Comparison of ENCODE assay signal across 17 cellular contexts in genomic region chr6:23081701-23082100, GRCh38.
DNase-seq lines count a peak whose midpoint lies in the region; ATAC-seq, FAIRE-seq and TF ChIP-seq lines count a peak whose summit lies in the region.
"Had no signal": no experiment of that assay in that cellular context is flagged by ENCODE, and none has a peak within 500 bp of the region (broad histone marks: within the 10 kb centered on the region; RNA-seq: fewer than 3 reads in every experiment).

No MANE protein-coding gene starts in this region.

- FAIRE-seq in K562 (lab: Jason Lieb, UNC), result no peak
- FAIRE-seq: G401.6 had no signal

- no peak overlapping the region for H2AK9ac ChIP-seq in IMR-90 (replicated peaks; ENCODE audit: low read depth, low read length, poor library complexity)

- CTCF ChIA-PET in BJ (lab: Yijun Ruan, JAX) (interaction anchor here (0.6 kb wide), 1 partner anchor 1697 kb away, joined by 3 read pairs; no protein-coding TSS in a partner anchor), IMR-90 (lab: Yijun Ruan, JAX) (no interaction called here), K562 (lab: Yijun Ruan, JAX; ENCODE audit: low intra/inter-chr PET ratio) (no interaction called here)

- H3K27me3 ChIP-seq in BJ (ENCODE audit: control insufficient read depth, insufficient read depth, low read length) (no peaks in the 10 kb centered on the region), IMR-90 (ENCODE audit: control insufficient read depth, insufficient read depth, low read length) (no peaks in the 10 kb centered on the region), K562 (ENCODE audit: control insufficient read depth in 2 of 2, insufficient read depth in 2 of 2, low read length in 2 of 2) (no peaks in the 10 kb centered on the region)
- H3K27me3 ChIP-seq: tibial artery had no signal

- no peak overlapping the region for H4K91ac ChIP-seq in IMR-90 (ENCODE audit: insufficient read depth, low read depth, low read length)

- H4K5ac ChIP-seq in IMR-90 (ENCODE audit: low read depth, low read length), result no peak overlapping the region

- BruUV-seq in IMR-90 (replicated peaks; lab: Mats Ljungman, UMichigan) (no TSS peak), K562 (replicated peaks; lab: Mats Ljungman, UMichigan) (no TSS peak)

- no peak overlapping the region for H4K8ac ChIP-seq in IMR-90 (ENCODE audit: low read depth in 2 of 2, low read length in 2 of 2)

- TF ChIP-seq POLR2A in IMR-90 (IDR thresholded peaks at IDR 0.05; ENCODE audit: low read depth, low read length), result no peak
- no peak for TF ChIP-seq POLR2A in K562 (conservative IDR thresholded peaks at IDR 0.05)

- H3K4ac ChIP-seq in IMR-90 (ENCODE audit: low read depth, low read length), result no peak overlapping the region

- H3K27me3 Mint-ChIP-seq in stimulated activated naive CD8-positive, alpha-beta T cell treated with anti-CD3 and anti-CD28 coated beads, Interleukin-15, amount 100 ng/mL, for 72 hours, result no peaks in the 10 kb centered on the region
- H3K27me3 Mint-ChIP-seq: B cell had no signal

- TF ChIP-seq RAD21 in IMR-90 (IDR thresholded peaks at IDR 0.05; ENCODE audit: low read length) (no peak), K562 (CRISPR knock-in tag; conservative IDR thresholded peaks at IDR 0.05 in 1 of 2, IDR thresholded peaks at IDR 0.05 in 1 of 2) (no peak)

- H3K9me3 Mint-ChIP-seq in stimulated activated naive CD8-positive, alpha-beta T cell treated with anti-CD3 and anti-CD28 coated beads, Interleukin-15, amount 100 ng/mL, for 72 hours, result peaks cover 0 to 11% of the 10 kb centered on the region in 2 donors
- H3K9me3 Mint-ChIP-seq: T-helper 1 cell treated with Interleukin-12 subunit alpha and Interleukin-12 subunit beta and Interleukin-4 antibody, amounts not matched to agents 30 μg/mL and 1 μg/mL, for 36 hours had no signal

- H3K4me1 ChIP-seq in IMR-90 (ENCODE audit: control insufficient read depth, insufficient read depth, low read length), result no peaks in the 10 kb centered on the region
- H3K4me1 ChIP-seq in K562 (replicated peaks in 1 of 2; ENCODE audit: control insufficient read depth in 2 of 2, insufficient read depth in 2 of 2, low read length in 2 of 2), result no peaks in the 10 kb centered on the region
- H3K4me1 ChIP-seq: prostate gland, tibial artery had no signal

- no peak overlapping the region for H2BK15ac ChIP-seq in IMR-90 (ENCODE audit: low read depth, low read length)

- H3K27ac ChIP-seq in IMR-90 (ENCODE audit: insufficient read depth, low read length) (no peak overlapping the region), K562 (ENCODE audit: extremely low read depth, low read depth, low read length) (no peak overlapping the region)
- H3K27ac ChIP-seq: prostate gland, tibial artery had no signal

- no peak overlapping the region for H3K14ac ChIP-seq in IMR-90 (replicated peaks; ENCODE audit: low read depth, low read length)

- H3K79me1 ChIP-seq in IMR-90 (ENCODE audit: low read depth in 1 of 2, low read length in 2 of 2), result no peaks in the 10 kb centered on the region

- H2AFZ ChIP-seq in IMR-90 (replicated peaks; ENCODE audit: low read length, poor library complexity) (no peak overlapping the region), K562 (ENCODE audit: low read depth, low read length) (no peak overlapping the region)

- H3K9me3 ChIP-seq in IMR-90 (ENCODE audit: control insufficient read depth, insufficient read depth, low read length) (no peaks in the 10 kb centered on the region), K562 (replicated peaks; ENCODE audit: control insufficient read depth, insufficient read depth, low read depth, low read length) (no peaks in the 10 kb centered on the region)
- H3K9me3 ChIP-seq: prostate gland, tibial artery had no signal

- no peaks in the 10 kb centered on the region for H3K79me2 ChIP-seq in K562 (ENCODE audit: control insufficient read depth, insufficient read depth, low read length)

- H3K27ac Mint-ChIP-seq in stimulated activated naive CD8-positive, alpha-beta T cell treated with anti-CD3 and anti-CD28 coated beads, Interleukin-15, amount 100 ng/mL, for 72 hours, result no peak overlapping the region
- H3K27ac Mint-ChIP-seq: B cell; T-helper 1 cell treated with Interleukin-12 subunit alpha and Interleukin-12 subunit beta and Interleukin-4 antibody, amounts not matched to agents 30 μg/mL and 1 μg/mL, for 36 hours had no signal

- no peak overlapping the region for H3K56ac ChIP-seq in IMR-90 (ENCODE audit: extremely low read depth, insufficient read depth, low read length)

- no peaks in the 10 kb centered on the region for H3K4me1 Mint-ChIP-seq in stimulated activated naive CD8-positive, alpha-beta T cell treated with anti-CD3 and anti-CD28 coated beads, Interleukin-15, amount 100 ng/mL, for 72 hours
- H3K4me1 Mint-ChIP-seq: B cell had no signal

- H3K23ac ChIP-seq in IMR-90 (ENCODE audit: low read depth, low read length), result no peak overlapping the region

- dilution Hi-C loops in IMR-90 (cut with HindIII; ENCODE audit: low sequenced_read_pairs, unreplicated experiment), result no loop called here

- H3K4me3 ChIP-seq in BJ (ENCODE audit: low read depth, low read length) (no peak overlapping the region), IMR-90 (ENCODE audit: insufficient read depth, low read depth, low read length) (no peak overlapping the region), K562 (no peak overlapping the region)
- H3K4me3 ChIP-seq: prostate gland, tibial artery had no signal

- POLR2A ChIA-PET in BJ (lab: Charles Lee), result no interaction called here
- POLR2A ChIA-PET in IMR-90 (lab: Charles Lee; ENCODE audit: unreplicated experiment), result no interaction called here
- POLR2A ChIA-PET in K562 (lab: Yijun Ruan, JAX), result no interaction called here

- H2BK20ac ChIP-seq in IMR-90 (ENCODE audit: low read depth, low read length), result no peak overlapping the region

- H3K4me2 ChIP-seq in IMR-90 (ENCODE audit: low read depth, low read length) (no peak overlapping the region), K562 (ENCODE audit: insufficient read depth, low read length) (no peak overlapping the region)

- TF ChIP-seq CTCF in BJ (IDR thresholded peaks at IDR 0.05; ENCODE audit: insufficient read depth, low read depth, low read length) (peak; percentile 14; the same call in 1 of the 2 replicates), IMR-90 (conservative IDR thresholded peaks at IDR 0.05; ENCODE audit: low read depth, low read length) (0 out of 2 replicates have a peak, but pooled peaks have one; percentile 11), K562 (IDR thresholded peaks at IDR 0.05 in 2 of 3, conservative IDR thresholded peaks at IDR 0.05 in 1 of 3; ENCODE audit: insufficient read depth in 2 of 3, low read depth in 1 of 3, low read length in 3 of 3) (no peak)

- no peak overlapping the region for H2AK5ac ChIP-seq in IMR-90 (ENCODE audit: low read depth, low read length)

- no peak for ATAC-seq in IMR-90 (ENCODE audit: low read depth)
- ATAC-seq in K562, result no peak
- ATAC-seq in stimulated activated naive CD8-positive, alpha-beta T cell treated with anti-CD3 and anti-CD28 coated beads, Interleukin-15, amount 100 ng/mL, for 72 hours, result no peak

- H3K36me3 ChIP-seq in BJ (ENCODE audit: control insufficient read depth, insufficient read depth, low read length) (no peaks in the 10 kb centered on the region), IMR-90 (ENCODE audit: control insufficient read depth, insufficient read depth, low read length) (no peaks in the 10 kb centered on the region), K562 (ENCODE audit: control insufficient read depth, insufficient read depth, low read length) (no peaks in the 10 kb centered on the region)
- H3K36me3 ChIP-seq: prostate gland, tibial artery had no signal

- H2BK5ac ChIP-seq in IMR-90 (ENCODE audit: low read depth, low read length, poor library complexity, severe bottlenecking), result no peak overlapping the region

- intact Hi-C loops in IMR-90 (cut with micrococcal nuclease), result no loop called here
- intact Hi-C loops in K562 (cut with micrococcal nuclease), result no loop called here

- H4K20me1 ChIP-seq in IMR-90 (ENCODE audit: insufficient read depth, low read length) (no peaks in the 10 kb centered on the region), K562 (replicated peaks; ENCODE audit: control insufficient read depth, insufficient read depth, low read length) (no peaks in the 10 kb centered on the region)

- no peaks in the 10 kb centered on the region for H3K9me1 ChIP-seq in IMR-90 (ENCODE audit: insufficient read depth, low read length)
- no peaks in the 10 kb centered on the region for H3K9me1 ChIP-seq in K562 (ENCODE audit: control insufficient read depth, insufficient read depth, low read length)

- no peak for TF ChIP-seq EP300 in K562 (IDR thresholded peaks at IDR 0.05; ENCODE audit: low read length)

- no peak for DNase-seq in BJ (ENCODE audit: low read depth)
- DNase-seq in IMR-90, result no peak
- DNase-seq in K562 (ENCODE audit: extremely low read depth in 1 of 4, low spot score in 3 of 4), result no peak
- peak; percentile 6 for DNase-seq in left kidney (ENCODE audit: low read depth, low spot score)
- no peak for DNase-seq in activated CD4-positive, alpha-beta T cell treated with anti-CD3 and anti-CD28 coated beads for 48 hours
- no peak for DNase-seq in stimulated activated naive CD8-positive, alpha-beta T cell treated with anti-CD3 and anti-CD28 coated beads, Interleukin-15, amount 100 ng/mL, for 72 hours
- DNase-seq in putamen (ENCODE audit: low spot score), result no peak
- DNase-seq in DMS153 (lab: John Stamatoyannopoulos, UW), result no peak
- DNase-seq: activated CD4-positive, alpha-beta T cell treated with anti-CD3 and anti-CD28 coated beads for 4 hours; cortex of kidney; NCI-H1436; NCI-H524; tibial artery had no signal

- in situ Hi-C loops in IMR-90 (cut with MboI; ENCODE audit: low sequenced_read_pairs), result no loop called here
- in situ Hi-C loops in K562 (cut with MboI), result no loop called here

- no peak overlapping the region for H2BK120ac ChIP-seq in IMR-90 (ENCODE audit: low read depth, low read length)

- no peak overlapping the region for H3K18ac ChIP-seq in IMR-90 (ENCODE audit: low read depth, low read length)

- no peak overlapping the region for H3K4me3 Mint-ChIP-seq in stimulated activated naive CD8-positive, alpha-beta T cell treated with anti-CD3 and anti-CD28 coated beads, Interleukin-15, amount 100 ng/mL, for 72 hours
- H3K4me3 Mint-ChIP-seq: B cell; T-helper 1 cell treated with Interleukin-12 subunit alpha and Interleukin-12 subunit beta and Interleukin-4 antibody, amounts not matched to agents 30 μg/mL and 1 μg/mL, for 36 hours had no signal

- H3K9ac ChIP-seq in IMR-90 (ENCODE audit: low read depth, low read length) (no peak overlapping the region), K562 (ENCODE audit: insufficient read depth in 1 of 2, low read depth in 2 of 2, low read length in 2 of 2) (no peak overlapping the region)

- WGBS in IMR-90 (ENCODE audit: extremely low coverage in 2 of 2, insufficient read length in 1 of 2), 2 experiments, result no CpG with 5 or more reads among the region's 1 CpG
- 8% methylated on average over 1 of the region's 1 CpG for WGBS in K562 (ENCODE audit: insufficient coverage, low coverage, missing lambda C conversion rate)

TF ChIP-seq in IMR-90, 13 proteins besides CTCF, POLR2A, EP300 and RAD21 (continues in another document):
- TF ChIP-seq CHD1 (IDR thresholded peaks at IDR 0.05; ENCODE audit: low read depth, low read length) (no peak), MXI1 (IDR thresholded peaks at IDR 0.05; ENCODE audit: borderline replicate concordance, low read depth, low read length) (no peak)

TF ChIP-seq in K562, 482 proteins besides CTCF, POLR2A, EP300 and RAD21 (continues in another document):
- no peak for TF ChIP-seq MAFG (tag; conservative IDR thresholded peaks at IDR 0.05)

Comparison
In these comparisons a context has a peak if more than half of its experiments do, and no peak if none do; other contexts are left out.
1. CTCF ChIP-seq: peak in BJ (single experiment) and IMR-90 (single experiment); none in K562 (0 of 3).